ENCODE assay signal across 8 cellular contexts in genomic region chr9:129125478-129125877, GRCh38. TPM values are rescaled to one million over a fixed set of nuclear protein-coding genes. Genes with fewer than 3 reads are reported as not detected.
DNase-seq lines count a peak whose midpoint lies in the region; ATAC-seq and TF ChIP-seq lines count a peak whose summit lies in the region.
"Had no signal": no experiment of that assay in that cellular context is flagged by ENCODE, and none has a peak within 500 bp of the region (broad histone marks: within the 10 kb centered on the region; RNA-seq: fewer than 3 reads in every experiment).

No MANE protein-coding gene starts in this region.

- WGBS in psoas muscle, 3 donors, result 91 to 93% (median 91%) methylated on average over 8 of the region's 8 CpGs

- peak; percentile 92 for DNase-seq in brain microvascular endothelial cell
- no peak for DNase-seq in psoas muscle
- DNase-seq in GM19240 (ENCODE audit: insufficient read length, low spot score), result no peak
- DNase-seq in AG08396 (ENCODE audit: low spot score), result no peak
- DNase-seq in NOMO-1 treated with DMSO at 0.1 percent for 48 hours (lab: John Stamatoyannopoulos, UW; ENCODE audit: unreplicated experiment), result no peak
- DNase-seq: NCI-H1694 treated with DMSO at 0.1 percent for 48 hours had no signal

- ATAC-seq in HG02981 (IDR thresholded peaks at IDR 0.05; ENCODE audit: unreplicated experiment), result peak; percentile 44
- peak in 3 of 4 donors; percentile 17 to 41 (median 23) for ATAC-seq in psoas muscle

- intact Hi-C loops in psoas muscle (cut with DNase I), result no loop called here

- in situ Hi-C loops in brain microvascular endothelial cell (cut with HindIII; ENCODE audit: low pct_ligation_motif_present, low sequenced_read_pairs), result no loop called here

- H3K4me1 ChIP-seq in psoas muscle, result peaks cover 18% of the 10 kb centered on the region

- TF ChIP-seq CTCF in brain microvascular endothelial cell (IDR thresholded peaks at IDR 0.05; ENCODE audit: low read depth, low read length, missing control alignments), result no peak
- no peak for TF ChIP-seq CTCF in psoas muscle (IDR thresholded peaks at IDR 0.05)

- H3K9me3 ChIP-seq in psoas muscle, result no peaks in the 10 kb centered on the region

- H3K36me3 ChIP-seq in brain microvascular endothelial cell (replicated peaks) (peaks cover 26% of the 10 kb centered on the region), psoas muscle (ENCODE audit: insufficient read depth in 1 of 2, low read depth in 1 of 2) (peaks cover 0 to 71% of the 10 kb centered on the region in 2 donors)

- H3K4me3 ChIP-seq in brain microvascular endothelial cell (ENCODE audit: low read depth, low read length) (no peak overlapping the region), psoas muscle (no peak overlapping the region)
- H3K4me3 ChIP-seq: smooth muscle cell had no signal

- H3K27ac ChIP-seq in brain microvascular endothelial cell (peak overlapping the region; percentile 85), psoas muscle (no peak overlapping the region)

- H3K27me3 ChIP-seq in brain microvascular endothelial cell (replicated peaks) (no peaks in the 10 kb centered on the region), psoas muscle (ENCODE audit: insufficient read depth in 3 of 3, low read length in 2 of 3) (no peaks in the 10 kb centered on the region)

RNA-seq across cellular contexts. Expression of gene PTPA, which starts 14.3 kb away (rescaled TPM):
- 100 to 1,000 TPM in 2 of 4 donors, 10 to 100 TPM in 2; 95.1 to 110 (median 102) TPM for total RNA-seq in psoas muscle
- polyA plus RNA-seq in psoas muscle, result 100 to 1,000 TPM in 1 of 3 donors, 10 to 100 TPM in 2; 54.1 to 109 (median 83.1) TPM

RNA-seq across cellular contexts. Expression of gene CRAT, which starts 14.9 kb away (rescaled TPM):
- total RNA-seq in psoas muscle, result 100 to 1,000 TPM; 123 to 229 (median 164) TPM
- polyA plus RNA-seq in psoas muscle, result 100 to 1,000 TPM in 2 of 3 donors, 10 to 100 TPM in 1; 88.7 to 106 (median 100) TPM

RNA-seq across cellular contexts. Expression of gene DOLPP1, which starts 44.6 kb away (rescaled TPM):
- 1 to 10 TPM; 2.1 to 4.7 (median 4.2) TPM for total RNA-seq in psoas muscle
- polyA plus RNA-seq in psoas muscle, result 1 to 10 TPM; 2.3 to 5.2 (median 4.7) TPM

RNA-seq across cellular contexts. Expression of gene IER5L, which starts 52.6 kb away (rescaled TPM):
- 1 to 10 TPM; 1.7 to 4.5 (median 3.4) TPM for total RNA-seq in psoas muscle
- polyA plus RNA-seq in psoas muscle, result 1 to 10 TPM; 1.4 to 8.3 (median 3.0) TPM
